1 cellular context compared by ENCODE assay signal in the genomic region with DNA sequence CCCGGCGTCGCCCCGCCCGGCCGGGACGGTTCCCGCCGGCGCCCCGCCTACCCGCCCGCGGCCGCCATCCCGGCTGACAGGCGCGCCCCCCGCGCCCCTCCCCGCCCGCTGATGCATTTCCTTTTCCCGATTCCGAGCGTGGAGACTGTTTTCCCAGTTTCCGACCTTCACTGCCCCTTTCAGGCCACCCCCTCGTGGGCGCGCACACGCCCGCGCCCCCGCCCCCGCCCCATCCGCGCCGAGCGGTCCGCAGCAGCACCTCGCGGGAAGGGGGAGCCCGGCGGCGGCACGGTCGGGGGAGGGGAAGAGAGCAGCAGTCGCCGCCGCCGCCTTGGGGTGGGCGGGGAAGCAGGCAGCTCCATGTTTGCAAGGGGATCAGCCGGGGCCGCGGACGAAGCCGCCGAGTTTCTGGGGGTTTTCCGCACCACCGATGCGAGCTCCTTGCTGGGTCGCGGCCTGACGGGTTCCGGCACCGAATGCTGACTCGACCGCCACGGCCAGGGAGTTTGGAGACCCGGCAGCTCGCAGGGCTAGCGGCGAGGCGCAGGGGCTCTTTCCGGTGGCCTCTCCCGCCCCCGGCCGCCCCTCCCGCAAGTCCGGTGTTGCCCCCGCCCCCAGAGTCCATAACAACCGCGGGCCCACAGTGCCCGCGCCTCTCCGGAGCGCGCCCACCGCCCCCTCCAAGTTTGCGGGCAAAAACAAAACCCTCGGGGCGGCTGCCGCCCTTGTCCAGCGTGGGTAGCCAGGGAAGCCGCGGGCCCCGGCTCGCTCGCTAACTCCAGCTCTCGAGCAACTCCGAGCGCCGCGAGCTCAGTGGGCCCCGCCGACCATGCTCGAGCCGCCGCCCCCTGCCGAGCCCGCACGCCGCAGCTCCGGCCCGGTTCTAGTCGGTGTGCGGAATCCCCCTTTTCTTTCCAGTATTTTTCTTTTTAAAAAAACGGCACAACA.
A peak's percentile ranks its signal among the peaks of the same experiment; 100 is the strongest.
TF ChIP-seq lines count a peak whose summit lies in the region.

No MANE protein-coding gene starts in this region.

TF ChIP-seq in HepG2, 621 proteins besides CTCF, POLR2A, EP300 and RAD21 (continued from another document and continues in another):
- TF ChIP-seq, protein P1, sequence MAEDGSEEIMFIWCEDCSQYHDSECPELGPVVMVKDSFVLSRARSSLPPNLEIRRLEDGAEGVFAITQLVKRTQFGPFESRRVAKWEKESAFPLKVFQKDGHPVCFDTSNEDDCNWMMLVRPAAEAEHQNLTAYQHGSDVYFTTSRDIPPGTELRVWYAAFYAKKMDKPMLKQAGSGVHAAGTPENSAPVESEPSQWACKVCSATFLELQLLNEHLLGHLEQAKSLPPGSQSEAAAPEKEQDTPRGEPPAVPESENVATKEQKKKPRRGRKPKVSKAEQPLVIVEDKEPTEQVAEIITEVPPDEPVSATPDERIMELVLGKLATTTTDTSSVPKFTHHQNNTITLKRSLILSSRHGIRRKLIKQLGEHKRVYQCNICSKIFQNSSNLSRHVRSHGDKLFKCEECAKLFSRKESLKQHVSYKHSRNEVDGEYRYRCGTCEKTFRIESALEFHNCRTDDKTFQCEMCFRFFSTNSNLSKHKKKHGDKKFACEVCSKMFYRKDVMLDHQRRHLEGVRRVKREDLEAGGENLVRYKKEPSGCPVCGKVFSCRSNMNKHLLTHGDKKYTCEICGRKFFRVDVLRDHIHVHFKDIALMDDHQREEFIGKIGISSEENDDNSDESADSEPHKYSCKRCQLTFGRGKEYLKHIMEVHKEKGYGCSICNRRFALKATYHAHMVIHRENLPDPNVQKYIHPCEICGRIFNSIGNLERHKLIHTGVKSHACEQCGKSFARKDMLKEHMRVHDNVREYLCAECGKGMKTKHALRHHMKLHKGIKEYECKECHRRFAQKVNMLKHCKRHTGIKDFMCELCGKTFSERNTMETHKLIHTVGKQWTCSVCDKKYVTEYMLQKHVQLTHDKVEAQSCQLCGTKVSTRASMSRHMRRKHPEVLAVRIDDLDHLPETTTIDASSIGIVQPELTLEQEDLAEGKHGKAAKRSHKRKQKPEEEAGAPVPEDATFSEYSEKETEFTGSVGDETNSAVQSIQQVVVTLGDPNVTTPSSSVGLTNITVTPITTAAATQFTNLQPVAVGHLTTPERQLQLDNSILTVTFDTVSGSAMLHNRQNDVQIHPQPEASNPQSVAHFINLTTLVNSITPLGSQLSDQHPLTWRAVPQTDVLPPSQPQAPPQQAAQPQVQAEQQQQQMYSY (CRISPR knock-in tag; IDR thresholded peaks at IDR 0.05): no peak
- TF ChIP-seq ZNF143 (CRISPR knock-in tag; IDR thresholded peaks at IDR 0.05) (no peak), CENPX (CRISPR knock-in tag; IDR thresholded peaks at IDR 0.05) (no peak), ZNF607 (CRISPR knock-in tag; IDR thresholded peaks at IDR 0.05; ENCODE audit: borderline replicate concordance) (peak; percentile 28; the same call in 1 of the 2 replicates), FOXJ3 (CRISPR knock-in tag; IDR thresholded peaks at IDR 0.05; ENCODE audit: borderline replicate concordance) (no peak), HDAC1 (CRISPR knock-in tag; IDR thresholded peaks at IDR 0.05) (peak; percentile 42; the same call in 1 of the 2 replicates), SALL1 (CRISPR knock-in tag; IDR thresholded peaks at IDR 0.05) (0 out of 2 replicates have a peak, but pooled peaks have one; percentile 14), ZSCAN29 (CRISPR knock-in tag; conservative IDR thresholded peaks at IDR 0.05) (no peak), SMARCE1 (IDR thresholded peaks at IDR 0.05; ENCODE audit: borderline replicate concordance) (no peak), MAZ (IDR thresholded peaks at IDR 0.05; ENCODE audit: borderline replicate concordance, low read depth, low read length) (peak; percentile 13; the same call in 1 of the 2 replicates), MAZ (CRISPR knock-in tag; IDR thresholded peaks at IDR 0.05; ENCODE audit: low read depth) (0 out of 2 replicates have a peak, but pooled peaks have one; percentile 7), ZNF570 (CRISPR knock-in tag; IDR thresholded peaks at IDR 0.05; ENCODE audit: borderline replicate concordance) (no peak), XBP1 (CRISPR knock-in tag; IDR thresholded peaks at IDR 0.05) (no peak), ZNF329 (CRISPR knock-in tag; IDR thresholded peaks at IDR 0.05; ENCODE audit: low read depth) (no peak), NFATC3 (CRISPR knock-in tag; IDR thresholded peaks at IDR 0.05) (no peak), ZNF598 (CRISPR knock-in tag; IDR thresholded peaks at IDR 0.05; ENCODE audit: borderline replicate concordance) (no peak), POLR2AphosphoS2 (IDR thresholded peaks at IDR 0.05; ENCODE audit: low read depth, low read length) (no peak), MAF1 (CRISPR knock-in tag; IDR thresholded peaks at IDR 0.05; ENCODE audit: borderline replicate concordance) (no peak), ZFYVE20 (CRISPR knock-in tag; IDR thresholded peaks at IDR 0.05; ENCODE audit: borderline replicate concordance, low read depth) (no peak), MBNL3 (CRISPR knock-in tag; conservative IDR thresholded peaks at IDR 0.05) (no peak), ZMYM2 (CRISPR knock-in tag; IDR thresholded peaks at IDR 0.05) (no peak), TAF1 (CRISPR knock-in tag; IDR thresholded peaks at IDR 0.05) (no peak), ASH2L (IDR thresholded peaks at IDR 0.05; ENCODE audit: insufficient read length, low read depth, low read length) (peak; percentile 8), ZMAT3 (CRISPR knock-in tag; conservative IDR thresholded peaks at IDR 0.05) (0 out of 2 replicates have a peak, but pooled peaks have one; percentile 9), ZNF720 (CRISPR knock-in tag; IDR thresholded peaks at IDR 0.05) (no peak), TOPORS (CRISPR knock-in tag; IDR thresholded peaks at IDR 0.05) (0 out of 2 replicates have a peak, but pooled peaks have one; percentile 59), U2AF1 (optimal IDR thresholded peaks at IDR 0.05; ENCODE audit: low read depth, low read length) (no peak), TCF12 (IDR thresholded peaks at IDR 0.05) (no peak), TCF12 (CRISPR knock-in tag; IDR thresholded peaks at IDR 0.05) (peak; percentile 18; the same call in 1 of the 2 replicates), FOXK1 (CRISPR knock-in tag; IDR thresholded peaks at IDR 0.05; ENCODE audit: borderline replicate concordance, low read depth) (no peak), ZNF441 (CRISPR knock-in tag; IDR thresholded peaks at IDR 0.05; ENCODE audit: borderline replicate concordance) (0 out of 2 replicates have a peak, but pooled peaks have one; percentile 59), RXRB (CRISPR knock-in tag; IDR thresholded peaks at IDR 0.05; ENCODE audit: borderline replicate concordance) (no peak), PHF8 (CRISPR knock-in tag; IDR thresholded peaks at IDR 0.05) (no peak; the same call in 1 of the 2 replicates), HES4 (CRISPR knock-in tag; IDR thresholded peaks at IDR 0.05; ENCODE audit: borderline replicate concordance) (0 out of 2 replicates have a peak, but pooled peaks have one; percentile 17), GABPA (IDR thresholded peaks at IDR 0.05; ENCODE audit: low read depth, low read length) (no peak), GABPA (CRISPR knock-in tag; IDR thresholded peaks at IDR 0.05; ENCODE audit: low read depth) (0 out of 2 replicates have a peak, but pooled peaks have one; percentile 16), MXI1 (IDR thresholded peaks at IDR 0.05; ENCODE audit: borderline replicate concordance, low read depth, low read length) (0 out of 3 replicates have a peak, but pooled peaks have one; percentile 8), ISL2 (CRISPR knock-in tag; IDR thresholded peaks at IDR 0.05) (no peak), RXRA (CRISPR knock-in tag; IDR thresholded peaks at IDR 0.05) (peak; percentile 29; the same call in 1 of the 2 replicates), NR2F6 (IDR thresholded peaks at IDR 0.05) (no peak), NR2F6 (CRISPR knock-in tag; IDR thresholded peaks at IDR 0.05) (no peak)
- TF ChIP-seq, protein P2, sequence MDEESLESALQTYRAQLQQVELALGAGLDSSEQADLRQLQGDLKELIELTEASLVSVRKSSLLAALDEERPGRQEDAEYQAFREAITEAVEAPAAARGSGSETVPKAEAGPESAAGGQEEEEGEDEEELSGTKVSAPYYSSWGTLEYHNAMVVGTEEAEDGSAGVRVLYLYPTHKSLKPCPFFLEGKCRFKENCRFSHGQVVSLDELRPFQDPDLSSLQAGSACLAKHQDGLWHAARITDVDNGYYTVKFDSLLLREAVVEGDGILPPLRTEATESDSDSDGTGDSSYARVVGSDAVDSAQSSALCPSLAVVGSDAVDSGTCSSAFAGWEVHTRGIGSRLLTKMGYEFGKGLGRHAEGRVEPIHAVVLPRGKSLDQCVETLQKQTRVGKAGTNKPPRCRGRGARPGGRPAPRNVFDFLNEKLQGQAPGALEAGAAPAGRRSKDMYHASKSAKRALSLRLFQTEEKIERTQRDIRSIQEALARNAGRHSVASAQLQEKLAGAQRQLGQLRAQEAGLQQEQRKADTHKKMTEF (CRISPR knock-in tag; IDR thresholded peaks at IDR 0.05): no peak
- TF ChIP-seq, protein P3, sequence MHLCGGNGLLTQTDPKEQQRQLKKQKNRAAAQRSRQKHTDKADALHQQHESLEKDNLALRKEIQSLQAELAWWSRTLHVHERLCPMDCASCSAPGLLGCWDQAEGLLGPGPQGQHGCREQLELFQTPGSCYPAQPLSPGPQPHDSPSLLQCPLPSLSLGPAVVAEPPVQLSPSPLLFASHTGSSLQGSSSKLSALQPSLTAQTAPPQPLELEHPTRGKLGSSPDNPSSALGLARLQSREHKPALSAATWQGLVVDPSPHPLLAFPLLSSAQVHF (CRISPR knock-in tag; IDR thresholded peaks at IDR 0.05): 0 out of 2 replicates have a peak, but pooled peaks have one; percentile 29
- TF ChIP-seq, protein P4, sequence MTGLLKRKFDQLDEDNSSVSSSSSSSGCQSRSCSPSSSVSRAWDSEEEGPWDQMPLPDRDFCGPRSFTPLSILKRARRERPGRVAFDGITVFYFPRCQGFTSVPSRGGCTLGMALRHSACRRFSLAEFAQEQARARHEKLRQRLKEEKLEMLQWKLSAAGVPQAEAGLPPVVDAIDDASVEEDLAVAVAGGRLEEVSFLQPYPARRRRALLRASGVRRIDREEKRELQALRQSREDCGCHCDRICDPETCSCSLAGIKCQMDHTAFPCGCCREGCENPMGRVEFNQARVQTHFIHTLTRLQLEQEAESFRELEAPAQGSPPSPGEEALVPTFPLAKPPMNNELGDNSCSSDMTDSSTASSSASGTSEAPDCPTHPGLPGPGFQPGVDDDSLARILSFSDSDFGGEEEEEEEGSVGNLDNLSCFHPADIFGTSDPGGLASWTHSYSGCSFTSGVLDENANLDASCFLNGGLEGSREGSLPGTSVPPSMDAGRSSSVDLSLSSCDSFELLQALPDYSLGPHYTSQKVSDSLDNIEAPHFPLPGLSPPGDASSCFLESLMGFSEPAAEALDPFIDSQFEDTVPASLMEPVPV (CRISPR knock-in tag; IDR thresholded peaks at IDR 0.05): no peak
- TF ChIP-seq, protein P5, sequence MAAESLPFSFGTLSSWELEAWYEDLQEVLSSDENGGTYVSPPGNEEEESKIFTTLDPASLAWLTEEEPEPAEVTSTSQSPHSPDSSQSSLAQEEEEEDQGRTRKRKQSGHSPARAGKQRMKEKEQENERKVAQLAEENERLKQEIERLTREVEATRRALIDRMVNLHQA (CRISPR knock-in tag; IDR thresholded peaks at IDR 0.05): no peak
- TF ChIP-seq, protein P6, sequence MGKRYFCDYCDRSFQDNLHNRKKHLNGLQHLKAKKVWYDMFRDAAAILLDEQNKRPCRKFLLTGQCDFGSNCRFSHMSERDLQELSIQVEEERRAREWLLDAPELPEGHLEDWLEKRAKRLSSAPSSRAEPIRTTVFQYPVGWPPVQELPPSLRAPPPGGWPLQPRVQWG (CRISPR knock-in tag; IDR thresholded peaks at IDR 0.05; ENCODE audit: borderline replicate concordance, low read depth): no peak
- TF ChIP-seq, protein P7, sequence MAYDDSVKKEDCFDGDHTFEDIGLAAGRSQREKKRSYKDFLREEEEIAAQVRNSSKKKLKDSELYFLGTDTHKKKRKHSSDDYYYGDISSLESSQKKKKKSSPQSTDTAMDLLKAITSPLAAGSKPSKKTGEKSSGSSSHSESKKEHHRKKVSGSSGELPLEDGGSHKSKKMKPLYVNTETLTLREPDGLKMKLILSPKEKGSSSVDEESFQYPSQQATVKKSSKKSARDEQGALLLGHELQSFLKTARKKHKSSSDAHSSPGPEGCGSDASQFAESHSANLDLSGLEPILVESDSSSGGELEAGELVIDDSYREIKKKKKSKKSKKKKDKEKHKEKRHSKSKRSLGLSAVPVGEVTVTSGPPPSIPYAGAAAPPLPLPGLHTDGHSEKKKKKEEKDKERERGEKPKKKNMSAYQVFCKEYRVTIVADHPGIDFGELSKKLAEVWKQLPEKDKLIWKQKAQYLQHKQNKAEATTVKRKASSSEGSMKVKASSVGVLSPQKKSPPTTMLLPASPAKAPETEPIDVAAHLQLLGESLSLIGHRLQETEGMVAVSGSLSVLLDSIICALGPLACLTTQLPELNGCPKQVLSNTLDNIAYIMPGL (CRISPR knock-in tag; IDR thresholded peaks at IDR 0.05; ENCODE audit: borderline replicate concordance in 1 of 2, low read depth in 1 of 2): peak in 1 of 2 experiments; percentile 18; a peak in 1 of 4 replicates
- TF ChIP-seq, protein P8, sequence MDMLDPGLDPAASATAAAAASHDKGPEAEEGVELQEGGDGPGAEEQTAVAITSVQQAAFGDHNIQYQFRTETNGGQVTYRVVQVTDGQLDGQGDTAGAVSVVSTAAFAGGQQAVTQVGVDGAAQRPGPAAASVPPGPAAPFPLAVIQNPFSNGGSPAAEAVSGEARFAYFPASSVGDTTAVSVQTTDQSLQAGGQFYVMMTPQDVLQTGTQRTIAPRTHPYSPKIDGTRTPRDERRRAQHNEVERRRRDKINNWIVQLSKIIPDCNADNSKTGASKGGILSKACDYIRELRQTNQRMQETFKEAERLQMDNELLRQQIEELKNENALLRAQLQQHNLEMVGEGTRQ (IDR thresholded peaks at IDR 0.05; ENCODE audit: low read depth, low read length): no peak
- TF ChIP-seq, protein P8 (CRISPR knock-in tag; IDR thresholded peaks at IDR 0.05; ENCODE audit: borderline replicate concordance): no peak
- TF ChIP-seq, protein P9, sequence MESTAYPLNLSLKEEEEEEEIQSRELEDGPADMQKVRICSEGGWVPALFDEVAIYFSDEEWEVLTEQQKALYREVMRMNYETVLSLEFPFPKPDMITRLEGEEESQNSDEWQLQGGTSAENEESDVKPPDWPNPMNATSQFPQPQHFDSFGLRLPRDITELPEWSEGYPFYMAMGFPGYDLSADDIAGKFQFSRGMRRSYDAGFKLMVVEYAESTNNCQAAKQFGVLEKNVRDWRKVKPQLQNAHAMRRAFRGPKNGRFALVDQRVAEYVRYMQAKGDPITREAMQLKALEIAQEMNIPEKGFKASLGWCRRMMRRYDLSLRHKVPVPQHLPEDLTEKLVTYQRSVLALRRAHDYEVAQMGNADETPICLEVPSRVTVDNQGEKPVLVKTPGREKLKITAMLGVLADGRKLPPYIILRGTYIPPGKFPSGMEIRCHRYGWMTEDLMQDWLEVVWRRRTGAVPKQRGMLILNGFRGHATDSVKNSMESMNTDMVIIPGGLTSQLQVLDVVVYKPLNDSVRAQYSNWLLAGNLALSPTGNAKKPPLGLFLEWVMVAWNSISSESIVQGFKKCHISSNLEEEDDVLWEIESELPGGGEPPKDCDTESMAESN (CRISPR knock-in tag; conservative IDR thresholded peaks at IDR 0.05): 0 out of 2 replicates have a peak, but pooled peaks have one; percentile 3
